Comparison of ENCODE assay signal across 24 cellular contexts in genomic region chr4:186116698-186117097, GRCh38. TPM values are rescaled to one million over a fixed set of nuclear protein-coding genes. Genes with fewer than 3 reads are reported as not detected.
DNase-seq lines count a peak whose midpoint lies in the region; ATAC-seq, FAIRE-seq and TF ChIP-seq lines count a peak whose summit lies in the region.
"Had no signal": no experiment of that assay in that cellular context is flagged by ENCODE, and none has a peak within 500 bp of the region (broad histone marks: within the 10 kb centered on the region; RNA-seq: fewer than 3 reads in every experiment).

No MANE protein-coding gene starts in this region.

- no peak overlapping the region for H3K9ac ChIP-seq in endodermal cell (ENCODE audit: extremely low read depth, low read length, poor library complexity, severe bottlenecking)
- H3K9ac ChIP-seq: GM23248, KMS-11 had no signal

- TF ChIP-seq RAD21 in A549 (conservative IDR thresholded peaks at IDR 0.05 in 1 of 2, IDR thresholded peaks at IDR 0.05 in 1 of 2), result no peak

- H2AFZ ChIP-seq in GM23338, result no peak overlapping the region
- H2AFZ ChIP-seq: GM23248 had no signal

- H3K36me3 ChIP-seq in GM23338 (ENCODE audit: insufficient read depth), result no peaks in the 10 kb centered on the region
- H3K36me3 ChIP-seq in endodermal cell (ENCODE audit: control insufficient read depth, insufficient read depth, low read length), result no peaks in the 10 kb centered on the region
- H3K36me3 ChIP-seq: BE2C had no signal

- H3K27ac ChIP-seq in A549 (no peak overlapping the region), GM23338 (ENCODE audit: low read depth) (no peak overlapping the region), endodermal cell (ENCODE audit: low read depth, low read length) (no peak overlapping the region)
- H3K27ac ChIP-seq: GM23248, HL-60, KMS-11 had no signal

- H3K4me3 Mint-ChIP-seq in GM23338 (peak overlapping the region; percentile 69; the same call in 1 of the 3 replicates), WTC11 (peak overlapping the region; percentile 45; the same call in 1 of the 2 replicates), endodermal cell (peak overlapping the region; percentile 59)
- H3K4me3 Mint-ChIP-seq: CD4-positive, CD25-positive, alpha-beta regulatory T cell; IgD-negative memory B cell had no signal

- TF ChIP-seq CTCF in A549 (IDR thresholded peaks at IDR 0.05) (no peak), GM23338 (conservative IDR thresholded peaks at IDR 0.05; ENCODE audit: low read depth in 2 of 2) (no peak), WTC11 (IDR thresholded peaks at IDR 0.05) (no peak), endodermal cell (conservative IDR thresholded peaks at IDR 0.05) (no peak)

- H4K20me1 ChIP-seq in GM23338 (replicated peaks; ENCODE audit: insufficient read depth), result no peaks in the 10 kb centered on the region

- 72% methylated on average over 2 of the region's 2 CpGs for WGBS in A549 (ENCODE audit: missing lambda C conversion rate)
- WGBS in endodermal cell (ENCODE audit: insufficient coverage in 1 of 2, insufficient read length in 1 of 2), 2 experiments, result 89 to 90% methylated on average over 2 of the region's 2 CpGs

- H3K27me3 Mint-ChIP-seq in GM23338 (ENCODE audit: insufficient read depth, low read depth, poor library complexity), result peaks cover 6% of the 10 kb centered on the region
- no peaks in the 10 kb centered on the region; the same call in 1 of the 2 replicates for H3K27me3 Mint-ChIP-seq in WTC11 (ENCODE audit: low read depth)
- peaks cover 1% of the 10 kb centered on the region for H3K27me3 Mint-ChIP-seq in endodermal cell (ENCODE audit: insufficient read depth)

- no peaks in the 10 kb centered on the region for H3K9me2 ChIP-seq in GM23338 (ENCODE audit: insufficient read depth)

- H3K4me2 ChIP-seq in A549 (peak overlapping the region; percentile 53), GM23338 (peak overlapping the region; percentile 58; the same call in 1 of the 2 replicates)
- H3K4me2 ChIP-seq: KMS-11 had no signal

- H3K4me1 Mint-ChIP-seq in GM23338 (peaks cover 16% of the 10 kb centered on the region), WTC11 (peaks cover 21% of the 10 kb centered on the region), endodermal cell (no peaks in the 10 kb centered on the region)
- H3K4me1 Mint-ChIP-seq: CD4-positive, CD25-positive, alpha-beta regulatory T cell; CD8-positive, alpha-beta memory T cell had no signal

- H3K9me3 ChIP-seq in A549 (no peaks in the 10 kb centered on the region), endodermal cell (ENCODE audit: control insufficient read depth, low read length) (no peaks in the 10 kb centered on the region)
- H3K9me3 ChIP-seq: BE2C had no signal

- H3K27ac Mint-ChIP-seq in GM23338 (no peak overlapping the region), WTC11 (no peak overlapping the region), endodermal cell (no peak overlapping the region)
- H3K27ac Mint-ChIP-seq: CD4-positive, CD25-positive, alpha-beta regulatory T cell; CD8-positive, alpha-beta memory T cell; IgD-negative memory B cell had no signal

- no peak for ATAC-seq in A549
- no peak for ATAC-seq in GM23338
- no peak for ATAC-seq in WTC11
- ATAC-seq in HG02642 (IDR thresholded peaks at IDR 0.05; ENCODE audit: poor library complexity, unreplicated experiment), result no peak

- H3F3A ChIP-seq in GM23338 (replicated peaks; ENCODE audit: low read depth), result 0 out of 2 replicates have a peak, but pooled peaks cover 3% of the 10 kb centered on the region

- DNase-seq in A549 (ENCODE audit: low read depth in 1 of 2, low spot score in 1 of 2), result no peak
- DNase-seq in GM23338 (ENCODE audit: low spot score), result no peak
- no peak for DNase-seq in WTC11 (ENCODE audit: low spot score)
- DNase-seq in endodermal cell, result no peak
- DNase-seq in activated T-cell treated with anti-CD3 and anti-CD28 coated beads, Interleukin-2, amount 50 U/mL, for 48 hours, result no peak
- no peak for DNase-seq in NCI-H69 (lab: John Stamatoyannopoulos, UW)
- DNase-seq in NCI-H510A treated with DMSO at 0.1 percent for 48 hours (lab: John Stamatoyannopoulos, UW), result no peak
- DNase-seq: ACHN; BE2C; C1 segment of cervical spinal cord; CD4-positive, CD25-positive, alpha-beta regulatory T cell; CD8-positive, alpha-beta memory T cell; COR-L47; DMS153; DMS79; GDM1; GM23248; H7 had no signal

- H3K79me2 ChIP-seq in GM23338 (replicated peaks; ENCODE audit: insufficient read depth), result 0 out of 2 replicates have a peak, but pooled peaks cover 8% of the 10 kb centered on the region

- H3K36me3 Mint-ChIP-seq in GM23338 (ENCODE audit: low read depth) (peaks cover 4% of the 10 kb centered on the region; the same call in 1 of the 3 replicates), WTC11 (no peaks in the 10 kb centered on the region; the same call in 1 of the 2 replicates), endodermal cell (ENCODE audit: low read depth) (no peaks in the 10 kb centered on the region)
- H3K36me3 Mint-ChIP-seq: CD4-positive, CD25-positive, alpha-beta regulatory T cell; CD8-positive, alpha-beta memory T cell had no signal

- H3K9me3 Mint-ChIP-seq in GM23338 (peaks cover 3% of the 10 kb centered on the region; the same call in 1 of the 3 replicates), WTC11 (peaks cover 2% of the 10 kb centered on the region; the same call in 1 of the 2 replicates), endodermal cell (no peaks in the 10 kb centered on the region)
- H3K9me3 Mint-ChIP-seq: CD8-positive, alpha-beta memory T cell; IgD-negative memory B cell had no signal

- no peak for TF ChIP-seq EP300 in A549 (IDR thresholded peaks at IDR 0.05)

- H3K4me1 ChIP-seq in A549 (no peaks in the 10 kb centered on the region), GM23338 (ENCODE audit: insufficient read depth) (peaks cover 4% of the 10 kb centered on the region; the same call in 1 of the 2 replicates), endodermal cell (ENCODE audit: control insufficient read depth, insufficient read depth, low read length) (no peaks in the 10 kb centered on the region)
- H3K4me1 ChIP-seq: BE2C had no signal

- no peak for TF ChIP-seq POLR2A in A549 (IDR thresholded peaks at IDR 0.05; ENCODE audit: low read length)

- POLR2A ChIA-PET in A549 (lab: Yijun Ruan, JAX) (no interaction called here), WTC11 (lab: Charles Lee) (no interaction called here)

- CTCF ChIA-PET in A549 (lab: Yijun Ruan, JAX), result no interaction called here
- CTCF ChIA-PET in WTC11 (lab: Charles Lee), result interaction anchor here (1.3 kb wide), 1 partner anchor 9 kb away, joined by 3 read pairs; no protein-coding TSS in a partner anchor

- no peaks in the 10 kb centered on the region for H3K27me3 ChIP-seq in GM23338 (ENCODE audit: insufficient read depth)
- no peaks in the 10 kb centered on the region for H3K27me3 ChIP-seq in endodermal cell (ENCODE audit: control insufficient read depth, insufficient read depth, low read length, poor library complexity, severe bottlenecking)

- no peak for FAIRE-seq in A549 (lab: Jason Lieb, UNC)
- FAIRE-seq: GM12892, GM18507 had no signal

- H3K4me3 ChIP-seq in A549, result peak overlapping the region; percentile 35
- H3K4me3 ChIP-seq in GM23338, result no peak overlapping the region
- no peak overlapping the region for H3K4me3 ChIP-seq in endodermal cell (ENCODE audit: low read length)
- H3K4me3 ChIP-seq: GM23248 had no signal

TF ChIP-seq in A549, 52 proteins besides CTCF, POLR2A, EP300 and RAD21 (continues in another document):
- TF ChIP-seq ZC3H11A (IDR thresholded peaks at IDR 0.05) (no peak), ZSCAN20 (CRISPR knock-in tag; IDR thresholded peaks at IDR 0.05) (no peak)

TF ChIP-seq in GM23338, 12 proteins besides CTCF, POLR2A, EP300 and RAD21:
- no peak for TF ChIP-seq JUNB (IDR thresholded peaks at IDR 0.05; ENCODE audit: unreplicated experiment)
- TF ChIP-seq CREB1 (CRISPR knock-in tag; IDR thresholded peaks at IDR 0.05; ENCODE audit: low read depth), result no peak
- TF ChIP-seq ZNF114 (CRISPR knock-in tag; IDR thresholded peaks at IDR 0.05), result no peak
- TF ChIP-seq EZH2 (IDR thresholded peaks at IDR 0.05; ENCODE audit: low read depth, unreplicated experiment), result no peak
- no peak for TF ChIP-seq STAT1 (IDR thresholded peaks at IDR 0.05; ENCODE audit: unreplicated experiment)

TF ChIP-seq in WTC11, 78 proteins besides CTCF, POLR2A, EP300 and RAD21 (continues in another document):
- TF ChIP-seq MAX (CRISPR knock-in tag; IDR thresholded peaks at IDR 0.05), result no peak
- no peak for TF ChIP-seq ZNF396 (CRISPR knock-in tag; IDR thresholded peaks at IDR 0.05; ENCODE audit: borderline replicate concordance)
- TF ChIP-seq IRF2 (CRISPR knock-in tag; IDR thresholded peaks at IDR 0.05; ENCODE audit: borderline replicate concordance, low read depth), result no peak
- no peak for TF ChIP-seq MXD4 (CRISPR knock-in tag; IDR thresholded peaks at IDR 0.05; ENCODE audit: borderline replicate concordance)

RNA-seq across cellular contexts. Expression of gene FAM149A, which starts 12.2 kb away (rescaled TPM):
- polyA plus RNA-seq in A549 (2011; rRNA removed) (3.0 and 3.9 TPM in 2 replicates), A549 (2017; fragmentation: RNase III; extraction: RNeasy Plus Mini Kit Qiagen cat#74134 plus additional on column Dnase treatment) (1.4 to 1.8 TPM (median 1.7 TPM) in 3 replicates), GM23338 (2016; fragmentation: Nextera tagmentation; extraction: Ambion mirVana) (10.8 and 11.6 TPM in 2 replicates)
- 1.2 and 1.6 TPM in 2 replicates for polyA plus RNA-seq in A549 (2012; cell fraction: cytosol; rRNA removed)
- 0.95 and 1.0 TPM in 2 replicates for polyA plus RNA-seq in A549 (2012; cell fraction: nucleus; rRNA removed)
- 3.3 and 3.6 TPM in 2 replicates for polyA minus RNA-seq in A549 (2011; rRNA and poly(A)+ RNA removed)
- 13.3 and 22.5 TPM in 2 replicates for total RNA-seq in GM23338 (2014; rRNA removed; shearing (Covaris generic))
- total RNA-seq in WTC11 (2021) (11.3 to 14.6 TPM (median 12.0 TPM) in 3 replicates), endodermal cell (1 to 10 TPM; 2.4 to 3.3 TPM)
- polyA plus RNA-seq in endodermal cell (2013, experiment 1 of 2), result 6.7 TPM
- 5.4 TPM for polyA plus RNA-seq in endodermal cell (2013, experiment 2 of 2)
- polyA plus RNA-seq: IgD-negative memory B cell had no signal

RNA-seq across cellular contexts. Expression of gene TLR3, which starts 47.7 kb away (rescaled TPM):
- polyA plus RNA-seq in A549 (2011; rRNA removed) (0.74 and 0.81 TPM in 2 replicates), A549 (2017; fragmentation: RNase III; extraction: RNeasy Plus Mini Kit Qiagen cat#74134 plus additional on column Dnase treatment) (0.09 to 0.29 TPM (median 0.16 TPM) in 3 replicates), GM23338 (2016; fragmentation: Nextera tagmentation; extraction: Ambion mirVana) (0.32 and 0.33 TPM in 2 replicates)
- 0.04 and 0.05 TPM in 2 replicates for polyA plus RNA-seq in A549 (2012; cell fraction: cytosol; rRNA removed)
- polyA plus RNA-seq in A549 (2012; cell fraction: nucleus; rRNA removed), result 0.02 and 0.04 TPM in 2 replicates
- 0.66 and 0.68 TPM in 2 replicates for polyA minus RNA-seq in A549 (2011; rRNA and poly(A)+ RNA removed)
- total RNA-seq in GM23338 (2014; rRNA removed; shearing (Covaris generic)), result 0.27 and 0.38 TPM in 2 replicates
- total RNA-seq in WTC11 (2021) (1.4 to 1.8 TPM (median 1.5 TPM) in 3 replicates), endodermal cell (under 1 TPM in 1 of 2 donors, not detected in 1; 0.26 TPM)
- polyA plus RNA-seq in endodermal cell (2013, experiment 1 of 2), result 0.43 TPM
- not detected for polyA plus RNA-seq in endodermal cell (2013, experiment 2 of 2)
- polyA plus RNA-seq: IgD-negative memory B cell had no signal
